1 cellular context compared by ENCODE assay signal in genomic region chr6:119348308-119349040, GRCh38.
TF ChIP-seq lines count a peak whose summit lies in the region.

No MANE protein-coding gene starts in this region.

TF ChIP-seq in HepG2, 621 proteins besides CTCF, POLR2A, EP300 and RAD21 (continued from another document and continues in another):
- TF ChIP-seq IKZF5 (CRISPR knock-in tag; IDR thresholded peaks at IDR 0.05), result no peak
- TF ChIP-seq BRD4 (CRISPR knock-in tag; IDR thresholded peaks at IDR 0.05), result no peak; the same call in 1 of the 2 replicates
- no peak for TF ChIP-seq SMARCE1 (IDR thresholded peaks at IDR 0.05; ENCODE audit: borderline replicate concordance)
- no peak for TF ChIP-seq ZNF670 (CRISPR knock-in tag; IDR thresholded peaks at IDR 0.05; ENCODE audit: borderline replicate concordance)
- TF ChIP-seq SRF (IDR thresholded peaks at IDR 0.05; ENCODE audit: low read depth, low read length), result no peak
- no peak for TF ChIP-seq PHB2 (IDR thresholded peaks at IDR 0.05; ENCODE audit: partially characterized antibody)
- no peak for TF ChIP-seq PCBP2 (optimal IDR thresholded peaks at IDR 0.05; ENCODE audit: low read depth, low read length, poor library complexity, severe bottlenecking)
- TF ChIP-seq HMG20A (CRISPR knock-in tag; IDR thresholded peaks at IDR 0.05; ENCODE audit: borderline replicate concordance), result peak; percentile 38; the same call in 1 of the 2 replicates
- peak; percentile 78 for TF ChIP-seq YY1 (IDR thresholded peaks at IDR 0.05; ENCODE audit: insufficient read depth, insufficient replicate concordance, low read depth, low read length)
- 0 out of 2 replicates have a peak, but pooled peaks have one; percentile 13 for TF ChIP-seq FOSL1 (CRISPR knock-in tag; IDR thresholded peaks at IDR 0.05; ENCODE audit: borderline replicate concordance)
- TF ChIP-seq ZNF275 (CRISPR knock-in tag; IDR thresholded peaks at IDR 0.05; ENCODE audit: borderline replicate concordance), result no peak
- no peak for TF ChIP-seq ZNF512 (CRISPR knock-in tag; IDR thresholded peaks at IDR 0.05)
- TF ChIP-seq ZNF691 (CRISPR knock-in tag; IDR thresholded peaks at IDR 0.05; ENCODE audit: borderline replicate concordance, low read depth), result no peak; the same call in 1 of the 2 replicates
- no peak for TF ChIP-seq ATAD3A (CRISPR knock-in tag; IDR thresholded peaks at IDR 0.05)
- peak; percentile 77 for TF ChIP-seq MED1 (CRISPR knock-in tag; IDR thresholded peaks at IDR 0.05)
- TF ChIP-seq TOPORS (CRISPR knock-in tag; IDR thresholded peaks at IDR 0.05), result peak; percentile 62; the same call in 1 of the 2 replicates
- TF ChIP-seq ZC3H4 (CRISPR knock-in tag; IDR thresholded peaks at IDR 0.05; ENCODE audit: borderline replicate concordance), result no peak
- no peak for TF ChIP-seq ZNF510 (CRISPR knock-in tag; IDR thresholded peaks at IDR 0.05; ENCODE audit: low read depth)
- no peak for TF ChIP-seq ZNF337 (CRISPR knock-in tag; IDR thresholded peaks at IDR 0.05; ENCODE audit: borderline replicate concordance, low read depth)
- TF ChIP-seq ZNF768 (CRISPR knock-in tag; IDR thresholded peaks at IDR 0.05), result no peak
- TF ChIP-seq AKAP8 (CRISPR knock-in tag; IDR thresholded peaks at IDR 0.05), result no peak
- no peak for TF ChIP-seq NR3C1 (CRISPR knock-in tag; IDR thresholded peaks at IDR 0.05)
- TF ChIP-seq CENPBD1 (CRISPR knock-in tag; IDR thresholded peaks at IDR 0.05; ENCODE audit: borderline replicate concordance, low read depth), result no peak
- TF ChIP-seq ZNF451 (CRISPR knock-in tag; IDR thresholded peaks at IDR 0.05), result peak; percentile 35
- TF ChIP-seq ONECUT2 (CRISPR knock-in tag; IDR thresholded peaks at IDR 0.05), result no peak
- TF ChIP-seq ZNF569 (CRISPR knock-in tag; IDR thresholded peaks at IDR 0.05; ENCODE audit: borderline replicate concordance), result no peak
- TF ChIP-seq TMF1 (CRISPR knock-in tag; IDR thresholded peaks at IDR 0.05; ENCODE audit: low read depth), result no peak; the same call in 1 of the 2 replicates
- no peak for TF ChIP-seq ZNF879 (CRISPR knock-in tag; IDR thresholded peaks at IDR 0.05)
- no peak for TF ChIP-seq JUN (CRISPR knock-in tag; IDR thresholded peaks at IDR 0.05)
- TF ChIP-seq KLF11 (CRISPR knock-in tag; IDR thresholded peaks at IDR 0.05), result no peak
- TF ChIP-seq ZNF619 (CRISPR knock-in tag; IDR thresholded peaks at IDR 0.05), result no peak
- TF ChIP-seq IRF2 (CRISPR knock-in tag; IDR thresholded peaks at IDR 0.05), result peak; percentile 64; the same call in 1 of the 2 replicates
- TF ChIP-seq ARNT2 (CRISPR knock-in tag; IDR thresholded peaks at IDR 0.05; ENCODE audit: low read depth), result no peak; the same call in 1 of the 2 replicates
- TF ChIP-seq U2AF2 (IDR thresholded peaks at IDR 0.05; ENCODE audit: low read depth, low read length), result no peak
- no peak for TF ChIP-seq ZSCAN30 (CRISPR knock-in tag; IDR thresholded peaks at IDR 0.05)
- TF ChIP-seq KLF6 (CRISPR knock-in tag; IDR thresholded peaks at IDR 0.05), result no peak
- no peak for TF ChIP-seq CCAR2 (optimal IDR thresholded peaks at IDR 0.05; ENCODE audit: low read depth, low read length)
- TF ChIP-seq ZNF224 (CRISPR knock-in tag; IDR thresholded peaks at IDR 0.05), result no peak
- TF ChIP-seq ZNF580 (CRISPR knock-in tag; IDR thresholded peaks at IDR 0.05; ENCODE audit: borderline replicate concordance, low read depth), result 0 out of 2 replicates have a peak, but pooled peaks have one; percentile 13
- TF ChIP-seq RARA (CRISPR knock-in tag; IDR thresholded peaks at IDR 0.05), result peak; percentile 65
- no peak for TF ChIP-seq FOXK1 (CRISPR knock-in tag; IDR thresholded peaks at IDR 0.05; ENCODE audit: borderline replicate concordance, low read depth)
- no peak for TF ChIP-seq ZNF720 (CRISPR knock-in tag; IDR thresholded peaks at IDR 0.05)
- no peak for TF ChIP-seq KAT8 (CRISPR knock-in tag; IDR thresholded peaks at IDR 0.05)
- no peak for TF ChIP-seq NFKBIZ (CRISPR knock-in tag; IDR thresholded peaks at IDR 0.05)
- TF ChIP-seq ZSCAN20 (CRISPR knock-in tag; IDR thresholded peaks at IDR 0.05; ENCODE audit: borderline replicate concordance), result no peak; the same call in 1 of the 2 replicates
- TF ChIP-seq SAP130 (CRISPR knock-in tag; IDR thresholded peaks at IDR 0.05; ENCODE audit: low read depth), result 0 out of 2 replicates have a peak, but pooled peaks have one; percentile 13
- no peak for TF ChIP-seq FUBP1 (CRISPR knock-in tag; IDR thresholded peaks at IDR 0.05; ENCODE audit: borderline replicate concordance)
- peak; percentile 73 for TF ChIP-seq BCL6 (CRISPR knock-in tag; IDR thresholded peaks at IDR 0.05)
- TF ChIP-seq HNRNPLL (IDR thresholded peaks at IDR 0.05; ENCODE audit: low read depth, low read length, poor library complexity, severe bottlenecking), result peak; percentile 54
- no peak for TF ChIP-seq NFE2L1 (CRISPR knock-in tag; IDR thresholded peaks at IDR 0.05; ENCODE audit: borderline replicate concordance)
- no peak; the same call in 1 of the 2 replicates for TF ChIP-seq MTF2 (CRISPR knock-in tag; IDR thresholded peaks at IDR 0.05; ENCODE audit: borderline replicate concordance)
- TF ChIP-seq ZNF468 (CRISPR knock-in tag; IDR thresholded peaks at IDR 0.05), result no peak
- TF ChIP-seq IRX3 (CRISPR knock-in tag; IDR thresholded peaks at IDR 0.05; ENCODE audit: borderline replicate concordance, low read depth), result peak; percentile 70; the same call in 1 of the 2 replicates
- no peak for TF ChIP-seq ZNF780A (CRISPR knock-in tag; IDR thresholded peaks at IDR 0.05)
- TF ChIP-seq TBX2 (CRISPR knock-in tag; IDR thresholded peaks at IDR 0.05; ENCODE audit: borderline replicate concordance), result no peak; the same call in none of the 2 replicates
- TF ChIP-seq ZBTB20 (CRISPR knock-in tag; IDR thresholded peaks at IDR 0.05; ENCODE audit: borderline replicate concordance, low read depth), result peak; percentile 71; the same call in 1 of the 2 replicates
- no peak for TF ChIP-seq ZNF772 (CRISPR knock-in tag; IDR thresholded peaks at IDR 0.05)
- TF ChIP-seq ARID5B (CRISPR knock-in tag; IDR thresholded peaks at IDR 0.05), result peak; percentile 61; the same call in 1 of the 2 replicates
- no peak for TF ChIP-seq RCOR2 (CRISPR knock-in tag; IDR thresholded peaks at IDR 0.05)
- TF ChIP-seq SKIL (CRISPR knock-in tag; IDR thresholded peaks at IDR 0.05; ENCODE audit: borderline replicate concordance), result peak; percentile 69; the same call in 1 of the 2 replicates
- TF ChIP-seq ZNF737 (CRISPR knock-in tag; IDR thresholded peaks at IDR 0.05; ENCODE audit: borderline replicate concordance), result no peak
- TF ChIP-seq ZNF17 (CRISPR knock-in tag; IDR thresholded peaks at IDR 0.05), result no peak
- TF ChIP-seq TFAP4 (IDR thresholded peaks at IDR 0.05; ENCODE audit: borderline replicate concordance, low read depth), result peak; percentile 70; the same call in 1 of the 2 replicates
